In genomic region chr7:102404005-102404861, GRCh38 we compare ENCODE assay signal across 9 cellular contexts. TPM values are rescaled to one million over a fixed set of nuclear protein-coding genes. Genes with fewer than 3 reads are reported as not detected.
A peak's percentile ranks its signal among the peaks of the same experiment; 100 is the strongest.
DNase-seq lines count a peak whose midpoint lies in the region; ATAC-seq, FAIRE-seq and TF ChIP-seq lines count a peak whose summit lies in the region.
"Had no signal": no experiment of that assay in that cellular context is flagged by ENCODE, and none has a peak within 500 bp of the region (broad histone marks: within the 10 kb centered on the region; RNA-seq: fewer than 3 reads in every experiment).

No MANE protein-coding gene starts in this region.

- in situ Hi-C loops in gastrocnemius medialis (cut with MboI; ENCODE audit: low sequenced_read_pairs in 4 of 4) = loop anchor here in 1 of 4 donors (10.0 kb wide), 1 partner anchor 61 kb away; the partner anchor contains the start of genes ALKBH4 and LRWD1

- no peak overlapping the region for H3K4me3 ChIP-seq in GM06990 (replicated peaks; ENCODE audit: low read depth, low read length)
- H3K4me3 ChIP-seq in OCI-LY1 (ENCODE audit: low read depth, low read length, poor library complexity, severe bottlenecking) = no peak overlapping the region
- H3K4me3 ChIP-seq in gastrocnemius medialis = no peak overlapping the region

- H2AFZ ChIP-seq in OCI-LY1 (ENCODE audit: low read length) = no peak overlapping the region

- H3K36me3 ChIP-seq in GM06990 (ENCODE audit: control insufficient read depth, insufficient read depth, low read length) = peaks cover 28% of the 10 kb centered on the region
- H3K36me3 ChIP-seq in OCI-LY1 (ENCODE audit: insufficient read depth, low read length) = peaks cover 97% of the 10 kb centered on the region
- H3K36me3 ChIP-seq in gastrocnemius medialis = peaks cover 0 to 97% of the 10 kb centered on the region in 2 donors

- peak overlapping the region; percentile 22; the same call in 1 of the 2 replicates for H3K9ac ChIP-seq in OCI-LY1 (ENCODE audit: low read length)

- TF ChIP-seq CTCF in GM06990 (IDR thresholded peaks at IDR 0.05; ENCODE audit: insufficient read depth, low read length, poor library complexity, severe bottlenecking) (peak; percentile 78), OCI-LY1 (IDR thresholded peaks at IDR 0.05; ENCODE audit: low read length) (peak; percentile 87), gastrocnemius medialis (IDR thresholded peaks at IDR 0.05 in 4 of 5, conservative IDR thresholded peaks at IDR 0.05 in 1 of 5) (peak in 4 of 5 experiments; percentile 22 to 65 (median 52))

- ATAC-seq in GM21529 (IDR thresholded peaks at IDR 0.05; ENCODE audit: unreplicated experiment) = peak; percentile 83
- ATAC-seq in gastrocnemius medialis = peak; percentile 82 to 92

- H3K27ac ChIP-seq in OCI-LY1 (ENCODE audit: low read depth, low read length, poor library complexity, severe bottlenecking) = peak overlapping the region; percentile 84
- no peak overlapping the region for H3K27ac ChIP-seq in gastrocnemius medialis

- H3K9me3 ChIP-seq in OCI-LY1 (ENCODE audit: low read length) = peaks cover 2% of the 10 kb centered on the region
- no peaks in the 10 kb centered on the region for H3K9me3 ChIP-seq in gastrocnemius medialis

- no peaks in the 10 kb centered on the region for H3K27me3 ChIP-seq in GM06990 (replicated peaks; ENCODE audit: control insufficient read depth, insufficient read depth, low read length)
- H3K27me3 ChIP-seq in OCI-LY1 (ENCODE audit: insufficient read depth, low read length) = no peaks in the 10 kb centered on the region
- H3K27me3 ChIP-seq in gastrocnemius medialis = no peaks in the 10 kb centered on the region

- TF ChIP-seq POLR2A in gastrocnemius medialis (IDR thresholded peaks at IDR 0.05) = no peak

- no peaks in the 10 kb centered on the region for H3K9me2 ChIP-seq in OCI-LY1 (ENCODE audit: low read depth, low read length)

- DNase-seq in GM06990 (ENCODE audit: extremely low read depth, insufficient read length) (peak; percentile 60), HTR-8/SVneo (ENCODE audit: insufficient read length, low spot score) (peak; percentile 64), cardiac septum (ENCODE audit: low spot score) (peak; percentile 77), gastrocnemius medialis (no peak), OCI-M2 (lab: John Stamatoyannopoulos, UW; ENCODE audit: unreplicated experiment) (no peak)
- DNase-seq in activated naive CD4-positive, alpha-beta T cell treated with anti-CD3 and anti-CD28 coated beads, Interleukin-2, amount 50 U/mL, for 16 hours = peak; percentile 36

- H4K20me1 ChIP-seq in OCI-LY1 (ENCODE audit: insufficient read depth, low read length) = no peaks in the 10 kb centered on the region

- H3F3A ChIP-seq in OCI-LY1 (ENCODE audit: insufficient read depth, low read length) = peaks cover 19% of the 10 kb centered on the region

- no peaks in the 10 kb centered on the region for H3K79me2 ChIP-seq in OCI-LY1 (ENCODE audit: insufficient read depth, low read length)

- peak overlapping the region; percentile 35 for H3K4me2 ChIP-seq in OCI-LY1 (ENCODE audit: low read length)

- intact Hi-C loops in cardiac septum (cut with DNase I) (no loop called here), gastrocnemius medialis (cut with DNase I; ENCODE audit: low total_unique reads) (no loop called here)

- no peak for FAIRE-seq in HTR-8/SVneo (lab: Jason Lieb, UNC)
- FAIRE-seq: colon had no signal

- H3K4me1 ChIP-seq in OCI-LY1 (ENCODE audit: insufficient read depth, low read length, severe bottlenecking) (peaks cover 48% of the 10 kb centered on the region), gastrocnemius medialis (no peaks in the 10 kb centered on the region)

RNA-seq across cellular contexts. Expression of gene PRKRIP1, which starts 8.1 kb away (rescaled TPM):
- total RNA-seq in cardiac septum = 15.4 TPM
- total RNA-seq in gastrocnemius medialis = 10 to 100 TPM in 3 of 4 donors, 1 to 10 TPM in 1; 6.1 to 22.1 (median 13.4) TPM

RNA-seq across cellular contexts. Expression of gene ORAI2, which starts 29.1 kb away (rescaled TPM):
- total RNA-seq in cardiac septum (6.8 TPM), gastrocnemius medialis (1 to 10 TPM; 1.8 to 4.1 (median 2.3) TPM)

RNA-seq across cellular contexts. Expression of gene SPDYE6, which starts 48.0 kb away (rescaled TPM):
- total RNA-seq in cardiac septum = not detected
- not detected for total RNA-seq in gastrocnemius medialis

Comparison
In these comparisons a context has a peak if more than half of its experiments do, and no peak if none do; other contexts are left out.
1. DNase-seq: peak in GM06990 (single experiment), HTR-8/SVneo (single experiment), activated naive CD4-positive, alpha-beta T cell treated with anti-CD3 and anti-CD28 coated beads, Interleukin-2, amount 50 U/mL, for 16 hours (single experiment) and cardiac septum (single experiment); none in gastrocnemius medialis (0 of 2) and OCI-M2 (single experiment).
2. Peak in every context shown above with its lines, with median percentiles within 50 percentile points of each other: CTCF ChIP-seq.